Comparison of ENCODE assay signal across 25 cellular contexts in genomic region chr5:44046581-44047327, GRCh38.
DNase-seq lines count a peak whose midpoint lies in the region; ATAC-seq and TF ChIP-seq lines count a peak whose summit lies in the region.
"Had no signal": no experiment of that assay in that cellular context is flagged by ENCODE, and none has a peak within 500 bp of the region (broad histone marks: within the 10 kb centered on the region; RNA-seq: fewer than 3 reads in every experiment).

No MANE protein-coding gene starts in this region.

- WGBS in body of pancreas, 2 donors, result 51 to 60% methylated on average over 6 of the region's 6 CpGs
- 68 to 72% methylated on average over 6 of the region's 6 CpGs for WGBS in sigmoid colon, 2 donors

- H3K27ac ChIP-seq in body of pancreas (no peak overlapping the region), left ventricle myocardium inferior (replicated peaks) (peak overlapping the region; percentile 28), sigmoid colon (peak overlapping the region; percentile 8 to 35 (median 24))
- H3K27ac ChIP-seq: BLaER1 treated with 17β-estradiol and CSF1 and Interleukin-3, amounts not matched to agents 10 nM and 100 nM; foreskin keratinocyte; stomach; WERI-Rb-1 had no signal

- H3K36me3 ChIP-seq in body of pancreas (replicated peaks in 1 of 2; ENCODE audit: insufficient read depth in 1 of 2, low read depth in 2 of 2), result no peaks in the 10 kb centered on the region
- H3K36me3 ChIP-seq in left ventricle myocardium inferior, result no peaks in the 10 kb centered on the region
- no peaks in the 10 kb centered on the region for H3K36me3 ChIP-seq in sigmoid colon
- H3K36me3 ChIP-seq: BLaER1 treated with 17β-estradiol and CSF1 and Interleukin-3, amounts not matched to agents 10 nM and 100 nM; HAP-1; stomach; WERI-Rb-1 had no signal

- intact Hi-C loops in body of pancreas (cut with DNase I) (no loop called here), left ventricle myocardium inferior (cut with micrococcal nuclease) (no loop called here), sigmoid colon (cut with DNase I) (no loop called here)

- no peak for TF ChIP-seq CTCF in body of pancreas (IDR thresholded peaks at IDR 0.05)
- no peak for TF ChIP-seq CTCF in left ventricle myocardium inferior (IDR thresholded peaks at IDR 0.05; ENCODE audit: borderline replicate concordance)
- TF ChIP-seq CTCF in sigmoid colon (IDR thresholded peaks at IDR 0.05), result no peak

- no peak for TF ChIP-seq EP300 in sigmoid colon (IDR thresholded peaks at IDR 0.05)

- H3K4me1 ChIP-seq in body of pancreas (peaks cover 9% of the 10 kb centered on the region), left ventricle myocardium inferior (no peaks in the 10 kb centered on the region), sigmoid colon (no peaks in the 10 kb centered on the region)
- H3K4me1 ChIP-seq: BLaER1 treated with 17β-estradiol and CSF1 and Interleukin-3, amounts not matched to agents 10 nM and 100 nM; foreskin keratinocyte; HAP-1; stomach had no signal

- H3K9me3 ChIP-seq in body of pancreas, result no peaks in the 10 kb centered on the region
- H3K9me3 ChIP-seq in left ventricle myocardium inferior (replicated peaks), result peaks cover 26% of the 10 kb centered on the region
- H3K9me3 ChIP-seq in sigmoid colon, result no peaks in the 10 kb centered on the region
- H3K9me3 ChIP-seq: HAP-1 had no signal

- H3K4me3 ChIP-seq in body of pancreas (no peak overlapping the region), left ventricle myocardium inferior (no peak overlapping the region), sigmoid colon (no peak overlapping the region)
- H3K4me3 ChIP-seq: BLaER1 treated with 17β-estradiol and CSF1 and Interleukin-3, amounts not matched to agents 10 nM and 100 nM; HAP-1; stomach had no signal

- TF ChIP-seq POLR2A in body of pancreas (IDR thresholded peaks at IDR 0.05), result no peak
- TF ChIP-seq POLR2A in sigmoid colon (IDR thresholded peaks at IDR 0.05), result no peak

- ATAC-seq in body of pancreas, result peak; percentile 48
- no peak for ATAC-seq in HG03196 (IDR thresholded peaks at IDR 0.05; ENCODE audit: unreplicated experiment)
- ATAC-seq in HG03565 (IDR thresholded peaks at IDR 0.05; ENCODE audit: unreplicated experiment), result no peak
- ATAC-seq: activated naive CD4-positive, alpha-beta T cell treated with anti-CD3 and anti-CD28 coated beads, Interleukin-2, amount 50 U/mL, for 72 hours; foreskin keratinocyte had no signal

- DNase-seq in LoVo (ENCODE audit: low spot score) (peak; percentile 14), body of pancreas (peak in 3 of 4 donors; percentile 2 to 11 (median 7)), left ventricle myocardium inferior (no peak), sigmoid colon (peak; percentile 67), nucleus accumbens (lab: John Stamatoyannopoulos, UW) (no peak)
- DNase-seq: activated CD4-positive, alpha-beta T cell treated with anti-CD3 and anti-CD28 coated beads, Interleukin-2, amount 10 ng/mL, durations not matched to agents 7 days and 5 days; activated effector memory CD4-positive, alpha-beta T cell treated with Interleukin-2 at 50 U/mL for 16 hours; activated T-cell treated with anti-CD3 and anti-CD28 coated beads, Interleukin-2, amount 50 U/mL, for 1 hour; amygdala; DMS53; effector memory CD4-positive, alpha-beta T cell; IMR-90; kidney glomerular epithelial cell; NCI-H1694; NCI-H446 treated with DMSO at 0.1 percent for 48 hours; NCI-H82; stomach; T-cell; WERI-Rb-1 had no signal

- H3K27me3 ChIP-seq in body of pancreas, result no peaks in the 10 kb centered on the region
- no peaks in the 10 kb centered on the region for H3K27me3 ChIP-seq in left ventricle myocardium inferior (ENCODE audit: low read depth)
- H3K27me3 ChIP-seq in sigmoid colon, result no peaks in the 10 kb centered on the region
- H3K27me3 ChIP-seq: BLaER1 treated with 17β-estradiol and CSF1 and Interleukin-3, amounts not matched to agents 10 nM and 100 nM; foreskin keratinocyte; stomach had no signal

Comparison
In these comparisons a context has a peak if more than half of its experiments do, and no peak if none do; other contexts are left out.
1. DNase-seq: peak in LoVo (single experiment), body of pancreas (3 of 4) and sigmoid colon (single experiment); none in left ventricle myocardium inferior (single experiment) and nucleus accumbens (0 of 56).
2. H3K27ac ChIP-seq: peak in left ventricle myocardium inferior (single experiment) and sigmoid colon (4 of 4); none in body of pancreas (0 of 4).